In genomic region chr15:69751575-69751974, GRCh38 we compare ENCODE assay signal across 23 cellular contexts.
DNase-seq lines count a peak whose midpoint lies in the region; ATAC-seq and TF ChIP-seq lines count a peak whose summit lies in the region.
"Had no signal": no experiment of that assay in that cellular context is flagged by ENCODE, and none has a peak within 500 bp of the region (broad histone marks: within the 10 kb centered on the region; RNA-seq: fewer than 3 reads in every experiment).

No MANE protein-coding gene starts in this region.

- no peak overlapping the region for H3K4ac ChIP-seq in mesenchymal stem cell (ENCODE audit: low read depth in 1 of 2, low read length in 2 of 2)

- H3K36me3 ChIP-seq in SJCRH30 (no peaks in the 10 kb centered on the region), mesenchymal stem cell (ENCODE audit: control insufficient read depth in 1 of 2, insufficient read depth in 2 of 2, low read depth in 1 of 2, low read length in 2 of 2) (no peaks in the 10 kb centered on the region)
- no peaks in the 10 kb centered on the region for H3K36me3 ChIP-seq in naive thymus-derived CD4-positive, alpha-beta T cell (ENCODE audit: control insufficient read depth in 2 of 3, insufficient read depth in 3 of 3, low read length in 3 of 3)
- H3K36me3 ChIP-seq: heart left ventricle, SJSA1, thoracic aorta had no signal

- H3K4me3 ChIP-seq in SJCRH30: no peak overlapping the region
- no peak overlapping the region for H3K4me3 ChIP-seq in mesenchymal stem cell (ENCODE audit: insufficient read depth in 1 of 2, low read depth in 1 of 2, low read length in 2 of 2)
- H3K4me3 ChIP-seq in naive thymus-derived CD4-positive, alpha-beta T cell (ENCODE audit: low read length): no peak overlapping the region
- H3K4me3 ChIP-seq: heart left ventricle, SJSA1, thoracic aorta had no signal

- H3K4me2 ChIP-seq in mesenchymal stem cell (ENCODE audit: low read length, poor library complexity, severe bottlenecking): no peak overlapping the region

- WGBS in mesenchymal stem cell: 9% methylated on average over 1 of the region's 5 CpGs

- H3K9me3 ChIP-seq in SJCRH30 (replicated peaks) (peaks cover 3% of the 10 kb centered on the region; the same call in 1 of the 2 replicates), mesenchymal stem cell (ENCODE audit: control insufficient read depth, low read length) (peaks cover 5% of the 10 kb centered on the region)
- H3K9me3 ChIP-seq in naive thymus-derived CD4-positive, alpha-beta T cell (ENCODE audit: control insufficient read depth in 2 of 3, low read length in 3 of 3): no peaks in the 10 kb centered on the region
- H3K9me3 ChIP-seq: thoracic aorta had no signal

- H3K36me3 Mint-ChIP-seq in natural killer cell treated with Interleukin-12 subunit alpha and Interleukin-12 subunit beta and Interleukin-15 and Interleukin-18, amount 100 ng/mL, for 72 hours: peaks cover 33% of the 10 kb centered on the region
- peaks cover 17% of the 10 kb centered on the region for H3K36me3 Mint-ChIP-seq in natural killer cell
- peaks cover 0 to 47% (median 4%) of the 10 kb centered on the region in 5 donors for H3K36me3 Mint-ChIP-seq in naive thymus-derived CD4-positive, alpha-beta T cell

- H4K91ac ChIP-seq in mesenchymal stem cell (ENCODE audit: low read length): no peak overlapping the region

- H3K18ac ChIP-seq in mesenchymal stem cell (ENCODE audit: low read depth in 1 of 2, low read length in 2 of 2): no peak overlapping the region

- H3K9me3 Mint-ChIP-seq in natural killer cell treated with Interleukin-12 subunit alpha and Interleukin-12 subunit beta and Interleukin-15 and Interleukin-18, amount 100 ng/mL, for 72 hours: peaks cover 5% of the 10 kb centered on the region
- peaks cover 0 to 9% of the 10 kb centered on the region in 2 donors for H3K9me3 Mint-ChIP-seq in natural killer cell
- peaks cover 0 to 21% (median 7%) of the 10 kb centered on the region in 11 donors for H3K9me3 Mint-ChIP-seq in naive thymus-derived CD4-positive, alpha-beta T cell

- CTCF ChIA-PET in naive thymus-derived CD4-positive, alpha-beta T cell (lab: Charles Lee): interaction anchor here (0.7 to 1.2 kb wide), 2 partner anchors 175 to 738 kb away, joined by 3 read pairs; no protein-coding TSS in a partner anchor

- intact Hi-C loops in natural killer cell (cut with micrococcal nuclease): no loop called here
- intact Hi-C loops in naive thymus-derived CD4-positive, alpha-beta T cell (cut with micrococcal nuclease): no loop called here

- H3K4me3 Mint-ChIP-seq in natural killer cell treated with Interleukin-12 subunit alpha and Interleukin-12 subunit beta and Interleukin-15 and Interleukin-18, amount 100 ng/mL, for 72 hours: peak overlapping the region; percentile 59
- no peak overlapping the region for H3K4me3 Mint-ChIP-seq in natural killer cell
- H3K4me3 Mint-ChIP-seq in naive thymus-derived CD4-positive, alpha-beta T cell: no peak overlapping the region
- H3K4me3 Mint-ChIP-seq: activated naive CD8-positive, alpha-beta T cell treated with anti-CD3 and anti-CD28 coated beads, Interleukin-2, amount 10 ng/mL, durations not matched to agents 7 days and 5 days; T-helper 1 cell treated with Interleukin-12 subunit alpha and Interleukin-12 subunit beta and Interleukin-4 antibody, amounts not matched to agents 30 μg/mL and 1 μg/mL, for 36 hours had no signal

- no peak for ATAC-seq in natural killer cell treated with Interleukin-12 subunit alpha and Interleukin-12 subunit beta and Interleukin-15 and Interleukin-18, amount 100 ng/mL, for 72 hours
- ATAC-seq in natural killer cell (no peak), HG03439 (IDR thresholded peaks at IDR 0.05; ENCODE audit: unreplicated experiment) (no peak)
- ATAC-seq in naive thymus-derived CD4-positive, alpha-beta T cell: no peak
- ATAC-seq: heart left ventricle; left colon; Panc1; stimulated activated naive CD8-positive, alpha-beta T cell treated with anti-CD3 and anti-CD28 coated beads, Interleukin-15, Interleukin-2, amounts not matched to agents 100 U/mL and 50 U/mL, for 24 hours had no signal

- peaks cover 26 to 27% of the 10 kb centered on the region in 2 donors for H3K27me3 Mint-ChIP-seq in natural killer cell treated with Interleukin-12 subunit alpha and Interleukin-12 subunit beta and Interleukin-15 and Interleukin-18, amount 100 ng/mL, for 72 hours
- peaks cover 71 to 88% of the 10 kb centered on the region in 2 donors for H3K27me3 Mint-ChIP-seq in natural killer cell (ENCODE audit: low read depth in 2 of 2)
- H3K27me3 Mint-ChIP-seq in naive thymus-derived CD4-positive, alpha-beta T cell: peaks cover 0 to 25% (median 9%) of the 10 kb centered on the region in 5 donors

- H3K79me1 ChIP-seq in mesenchymal stem cell (replicated peaks; ENCODE audit: low read length, poor library complexity, severe bottlenecking): no peaks in the 10 kb centered on the region

- POLR2A ChIA-PET in naive thymus-derived CD4-positive, alpha-beta T cell (lab: Charles Lee): interaction anchor here (1.2 to 1.3 kb wide), 2 partner anchors 11 to 30 kb away, joined by 3 read pairs; no protein-coding TSS in a partner anchor

- no peak overlapping the region for H3K14ac ChIP-seq in mesenchymal stem cell (ENCODE audit: low read length in 2 of 2)

- no peak for TF ChIP-seq CTCF in natural killer cell (IDR thresholded peaks at IDR 0.05)

- no peak overlapping the region for H2BK5ac ChIP-seq in mesenchymal stem cell (ENCODE audit: low read depth, low read length, poor library complexity, severe bottlenecking)

- H2BK12ac ChIP-seq in mesenchymal stem cell (ENCODE audit: low read length in 2 of 2): no peak overlapping the region

- H3K27ac Mint-ChIP-seq in natural killer cell treated with Interleukin-12 subunit alpha and Interleukin-12 subunit beta and Interleukin-15 and Interleukin-18, amount 100 ng/mL, for 72 hours: peak overlapping the region in 1 of 2 donors; percentile 22
- H3K27ac Mint-ChIP-seq in natural killer cell: no peak overlapping the region
- H3K27ac Mint-ChIP-seq in naive thymus-derived CD4-positive, alpha-beta T cell: no peak overlapping the region
- H3K27ac Mint-ChIP-seq: activated naive CD8-positive, alpha-beta T cell treated with anti-CD3 and anti-CD28 coated beads, Interleukin-2, amount 10 ng/mL, durations not matched to agents 7 days and 5 days; T-helper 1 cell treated with Interleukin-12 subunit alpha and Interleukin-12 subunit beta and Interleukin-4 antibody, amounts not matched to agents 30 μg/mL and 1 μg/mL, for 36 hours had no signal

- H3K9ac ChIP-seq in mesenchymal stem cell (ENCODE audit: low read length): no peak overlapping the region

- peaks cover 18% of the 10 kb centered on the region for H3K4me1 ChIP-seq in SJCRH30
- H3K4me1 ChIP-seq in mesenchymal stem cell (ENCODE audit: control insufficient read depth, insufficient read depth, low read depth, low read length): peaks cover 8% of the 10 kb centered on the region
- H3K4me1 ChIP-seq in naive thymus-derived CD4-positive, alpha-beta T cell (ENCODE audit: control insufficient read depth in 2 of 2, insufficient read depth in 2 of 2, low read length in 2 of 2): peaks cover 29 to 32% of the 10 kb centered on the region in 2 donors

- H3K27ac ChIP-seq in SJCRH30 (no peak overlapping the region), mesenchymal stem cell (ENCODE audit: low read length, poor library complexity, severe bottlenecking) (no peak overlapping the region)
- no peak overlapping the region for H3K27ac ChIP-seq in naive thymus-derived CD4-positive, alpha-beta T cell (ENCODE audit: low read depth, low read length)
- H3K27ac ChIP-seq: heart left ventricle, SJSA1, thoracic aorta had no signal

- no peak overlapping the region for H4K8ac ChIP-seq in mesenchymal stem cell (ENCODE audit: low read length)

- H3K27me3 ChIP-seq in SJCRH30: no peaks in the 10 kb centered on the region
- peaks cover 0 to 17% of the 10 kb centered on the region in 2 experiments for H3K27me3 ChIP-seq in mesenchymal stem cell (ENCODE audit: control insufficient read depth in 1 of 2, insufficient read depth in 1 of 2, low read length in 2 of 2)
- H3K27me3 ChIP-seq in naive thymus-derived CD4-positive, alpha-beta T cell (ENCODE audit: control insufficient read depth in 2 of 2, insufficient read depth in 2 of 2, low read length in 2 of 2): no peaks in the 10 kb centered on the region
- H3K27me3 ChIP-seq: SJSA1 had no signal

- H3K4me1 Mint-ChIP-seq in natural killer cell treated with Interleukin-12 subunit alpha and Interleukin-12 subunit beta and Interleukin-15 and Interleukin-18, amount 100 ng/mL, for 72 hours (ENCODE audit: low read depth in 2 of 2): peaks cover 58 to 81% of the 10 kb centered on the region in 2 donors
- peaks cover 34 to 42% of the 10 kb centered on the region in 2 donors for H3K4me1 Mint-ChIP-seq in natural killer cell
- peaks cover 51 to 73% (median 62%) of the 10 kb centered on the region in 7 donors for H3K4me1 Mint-ChIP-seq in naive thymus-derived CD4-positive, alpha-beta T cell

- H2BK120ac ChIP-seq in mesenchymal stem cell (ENCODE audit: low read depth, low read length): no peak overlapping the region

- no peak overlapping the region for H2AFZ ChIP-seq in mesenchymal stem cell (ENCODE audit: low read depth, low read length)

- H2BK15ac ChIP-seq in mesenchymal stem cell (ENCODE audit: low read depth, poor library complexity, severe bottlenecking): no peak overlapping the region

- DNase-seq in natural killer cell treated with Interleukin-12 subunit alpha and Interleukin-12 subunit beta and Interleukin-15 and Interleukin-18, amount 100 ng/mL, for 72 hours (ENCODE audit: low spot score): no peak
- DNase-seq in natural killer cell (no peak), SJCRH30 (peak; percentile 29 to 76), mesenchymal stem cell (peak; percentile 60), GOT3 (lab: John Stamatoyannopoulos, UW) (no peak)
- DNase-seq in naive thymus-derived CD4-positive, alpha-beta T cell: no peak
- no peak for DNase-seq in stimulated activated CD4-positive, alpha-beta T cell treated with anti-CD3 and anti-CD28 coated beads, Interleukin-2, amount 100 ng/mL, for 24 hours
- DNase-seq: ACHN; activated CD4-positive, alpha-beta T cell treated with anti-CD3 and anti-CD28 coated beads for 48 hours; activated naive CD8-positive, alpha-beta T cell treated with anti-CD3 and anti-CD28 coated beads, Interleukin-2, amount 10 ng/mL, durations not matched to agents 7 days and 5 days; C1 segment of cervical spinal cord; heart left ventricle; left colon; mesendoderm; NCI-H524 treated with DMSO at 0.1 percent for 48 hours; stimulated activated CD4-positive, alpha-beta T cell treated with anti-CD3 and anti-CD28 coated beads, Interleukin-12 subunit alpha, Interleukin-12 subunit beta, amount 100 ng/mL, for 4 hours; stimulated activated CD4-positive, alpha-beta T cell treated with anti-CD3 and anti-CD28 coated beads, Interleukin-4, amount 100 ng/mL, for 4 hours; stimulated activated naive CD8-positive, alpha-beta T cell treated with anti-CD3 and anti-CD28 coated beads, Interleukin-15, Interleukin-2, amounts not matched to agents 100 U/mL and 50 U/mL, for 24 hours had no signal

- no peak overlapping the region for H2AK5ac ChIP-seq in mesenchymal stem cell (ENCODE audit: low read length, severe bottlenecking)

- H3K23ac ChIP-seq in mesenchymal stem cell (ENCODE audit: low read length in 2 of 2): no peak overlapping the region

Comparison
In these comparisons a context has a peak if more than half of its experiments do, and no peak if none do; other contexts are left out.
1. DNase-seq: peak in SJCRH30 (2 of 2) and mesenchymal stem cell (single experiment); none in natural killer cell treated with Interleukin-12 subunit alpha and Interleukin-12 subunit beta and Interleukin-15 and Interleukin-18, amount 100 ng/mL, for 72 hours (single experiment), natural killer cell (single experiment), naive thymus-derived CD4-positive, alpha-beta T cell (0 of 9), GOT3 (single experiment) and stimulated activated CD4-positive, alpha-beta T cell treated with anti-CD3 and anti-CD28 coated beads, Interleukin-2, amount 100 ng/mL, for 24 hours (0 of 2).